Comparison of ENCODE assay signal across 1 cellular context in the genomic region with DNA sequence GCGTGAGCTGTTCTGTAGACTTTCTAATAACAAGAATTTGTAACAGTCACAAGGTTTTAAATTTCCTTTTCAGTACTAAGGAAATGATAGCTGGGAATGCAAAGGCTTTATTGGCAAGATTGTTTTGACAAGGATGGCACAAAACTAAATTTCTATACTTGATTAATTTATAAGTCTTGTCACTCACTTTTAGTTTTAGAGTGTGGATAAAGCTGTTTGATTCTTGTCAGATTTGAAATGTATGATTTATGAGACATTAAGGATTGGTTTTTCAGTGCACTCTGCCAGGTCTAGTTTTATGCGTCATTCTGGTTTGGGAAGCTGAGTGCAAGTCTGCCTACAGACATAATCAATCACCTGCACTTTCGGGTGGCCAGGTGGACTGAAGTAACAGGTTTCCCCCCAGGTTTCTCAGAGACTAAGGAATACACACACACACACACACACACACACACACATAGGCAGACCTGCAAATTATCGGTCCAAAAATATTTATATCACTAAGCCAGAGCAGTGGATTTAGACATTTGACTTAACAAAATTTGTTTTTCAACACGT.
TF ChIP-seq lines count a peak whose summit lies in the region.

No MANE protein-coding gene starts in this region.

TF ChIP-seq in HEK293T, 16 proteins besides CTCF, POLR2A, EP300 and RAD21:
- TF ChIP-seq, protein P1, sequence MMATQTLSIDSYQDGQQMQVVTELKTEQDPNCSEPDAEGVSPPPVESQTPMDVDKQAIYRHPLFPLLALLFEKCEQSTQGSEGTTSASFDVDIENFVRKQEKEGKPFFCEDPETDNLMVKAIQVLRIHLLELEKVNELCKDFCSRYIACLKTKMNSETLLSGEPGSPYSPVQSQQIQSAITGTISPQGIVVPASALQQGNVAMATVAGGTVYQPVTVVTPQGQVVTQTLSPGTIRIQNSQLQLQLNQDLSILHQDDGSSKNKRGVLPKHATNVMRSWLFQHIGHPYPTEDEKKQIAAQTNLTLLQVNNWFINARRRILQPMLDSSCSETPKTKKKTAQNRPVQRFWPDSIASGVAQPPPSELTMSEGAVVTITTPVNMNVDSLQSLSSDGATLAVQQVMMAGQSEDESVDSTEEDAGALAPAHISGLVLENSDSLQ (IDR thresholded peaks at IDR 0.05), result peak; percentile 56
- no peak for TF ChIP-seq HDGF (IDR thresholded peaks at IDR 0.05; ENCODE audit: borderline replicate concordance)
